Comparison of ENCODE assay signal across 8 cellular contexts in genomic region chr1:37553598-37553926, GRCh38. TPM values are rescaled to one million over a fixed set of nuclear protein-coding genes. Genes with fewer than 3 reads are reported as not detected.
A peak's percentile ranks its signal among the peaks of the same experiment; 100 is the strongest.
DNase-seq lines count a peak whose midpoint lies in the region; ATAC-seq lines count a peak whose summit lies in the region.

No MANE protein-coding gene starts in this region.

- H3K4me3 Mint-ChIP-seq in activated CD4-positive, alpha-beta T cell treated with anti-CD3 and anti-CD28 coated beads, Interleukin-2, amount 10 ng/mL, durations not matched to agents 7 days and 5 days: peak overlapping the region; percentile 97
- H3K4me3 Mint-ChIP-seq in activated T-helper 17 cell treated with anti-CD3 and anti-CD28 coated beads, Interleukin-2, amount 50 U/mL, for 72 hours: peak overlapping the region; percentile 96
- H3K4me3 Mint-ChIP-seq in immature natural killer cell: peak overlapping the region; percentile 97 to 100 (median 99)

- peaks cover 42% of the 10 kb centered on the region for H3K36me3 Mint-ChIP-seq in activated CD4-positive, alpha-beta T cell treated with anti-CD3 and anti-CD28 coated beads, Interleukin-2, amount 10 ng/mL, durations not matched to agents 7 days and 5 days (ENCODE audit: low read depth)
- peaks cover 55% of the 10 kb centered on the region for H3K36me3 Mint-ChIP-seq in activated T-helper 17 cell treated with anti-CD3 and anti-CD28 coated beads, Interleukin-2, amount 50 U/mL, for 72 hours (ENCODE audit: low read depth)
- peaks cover 6 to 10% (median 7%) of the 10 kb centered on the region in 3 donors for H3K36me3 Mint-ChIP-seq in immature natural killer cell

- H3K27ac ChIP-seq in thymus (ENCODE audit: low read depth): no peak overlapping the region

- H3K27me3 Mint-ChIP-seq in activated CD4-positive, alpha-beta T cell treated with anti-CD3 and anti-CD28 coated beads, Interleukin-2, amount 10 ng/mL, durations not matched to agents 7 days and 5 days: no peaks in the 10 kb centered on the region
- H3K27me3 Mint-ChIP-seq in activated T-helper 17 cell treated with anti-CD3 and anti-CD28 coated beads, Interleukin-2, amount 50 U/mL, for 72 hours: no peaks in the 10 kb centered on the region
- H3K27me3 Mint-ChIP-seq in immature natural killer cell (ENCODE audit: low read depth in 3 of 3): peaks cover 5 to 9% (median 8%) of the 10 kb centered on the region in 3 donors

- 5% methylated on average over 11 of the region's 11 CpGs for WGBS in thymus

- peaks cover 3% of the 10 kb centered on the region for H3K9me3 Mint-ChIP-seq in activated CD4-positive, alpha-beta T cell treated with anti-CD3 and anti-CD28 coated beads, Interleukin-2, amount 10 ng/mL, durations not matched to agents 7 days and 5 days
- H3K9me3 Mint-ChIP-seq in activated T-helper 17 cell treated with anti-CD3 and anti-CD28 coated beads, Interleukin-2, amount 50 U/mL, for 72 hours: no peaks in the 10 kb centered on the region
- no peaks in the 10 kb centered on the region for H3K9me3 Mint-ChIP-seq in immature natural killer cell

- peak overlapping the region; percentile 89 for H3K4me3 ChIP-seq in thymus (ENCODE audit: low read length)

- DNase-seq in activated CD4-positive, alpha-beta T cell treated with anti-CD3 and anti-CD28 coated beads, Interleukin-2, amount 10 ng/mL, durations not matched to agents 7 days and 5 days: no peak
- DNase-seq in activated CD4-positive, alpha-beta T cell treated with anti-CD3 and anti-CD28 coated beads for 1 hour: no peak
- DNase-seq in immature natural killer cell (no peak), germinal center (ENCODE audit: low spot score) (no peak), C1 segment of cervical spinal cord (lab: John Stamatoyannopoulos, UW) (no peak)

- H3K9me3 ChIP-seq in thymus (ENCODE audit: control insufficient read depth): no peaks in the 10 kb centered on the region

- H3K4me1 Mint-ChIP-seq in activated CD4-positive, alpha-beta T cell treated with anti-CD3 and anti-CD28 coated beads, Interleukin-2, amount 10 ng/mL, durations not matched to agents 7 days and 5 days: peaks cover 64% of the 10 kb centered on the region
- peaks cover 25% of the 10 kb centered on the region for H3K4me1 Mint-ChIP-seq in activated T-helper 17 cell treated with anti-CD3 and anti-CD28 coated beads, Interleukin-2, amount 50 U/mL, for 72 hours
- peaks cover 37 to 51% of the 10 kb centered on the region in 2 donors for H3K4me1 Mint-ChIP-seq in immature natural killer cell

- peaks cover 11% of the 10 kb centered on the region for H3K4me1 ChIP-seq in thymus (ENCODE audit: control insufficient read depth, insufficient read depth, low read length)

- no peaks in the 10 kb centered on the region for H3K27me3 ChIP-seq in thymus (ENCODE audit: control insufficient read depth, insufficient read depth)

- POLR2A ChIA-PET in activated CD4-positive, alpha-beta T cell treated with anti-CD3 and anti-CD28 coated beads, Interleukin-2, amount 10 ng/mL, durations not matched to agents 7 days and 5 days (lab: Charles Lee): no interaction called here

- no peak for ATAC-seq in activated T-helper 17 cell treated with anti-CD3 and anti-CD28 coated beads, Interleukin-2, amount 50 U/mL, for 72 hours (replicated peaks)
- ATAC-seq in GM19463 (IDR thresholded peaks at IDR 0.05; ENCODE audit: unreplicated experiment): no peak

- CTCF ChIA-PET in activated CD4-positive, alpha-beta T cell treated with anti-CD3 and anti-CD28 coated beads, Interleukin-2, amount 10 ng/mL, durations not matched to agents 7 days and 5 days (lab: Charles Lee): interaction anchor here (1.0 to 1.1 kb wide), 2 partner anchors 10 to 21 kb away, joined by 3 to 4 read pairs; no protein-coding TSS in a partner anchor

- peaks cover 2% of the 10 kb centered on the region for H3K36me3 ChIP-seq in thymus (ENCODE audit: control insufficient read depth, insufficient read depth)

- peak overlapping the region; percentile 98 for H3K27ac Mint-ChIP-seq in activated CD4-positive, alpha-beta T cell treated with anti-CD3 and anti-CD28 coated beads, Interleukin-2, amount 10 ng/mL, durations not matched to agents 7 days and 5 days
- H3K27ac Mint-ChIP-seq in activated T-helper 17 cell treated with anti-CD3 and anti-CD28 coated beads, Interleukin-2, amount 50 U/mL, for 72 hours: peak overlapping the region; percentile 98
- H3K27ac Mint-ChIP-seq in immature natural killer cell: peak overlapping the region; percentile 94 to 100 (median 98)

RNA-seq across cellular contexts. Expression of gene SNIP1, which starts 0.5 kb away (rescaled TPM):
- 10 to 100 TPM; 27.0 to 27.6 TPM for total RNA-seq in activated CD4-positive, alpha-beta T cell treated with anti-CD3 and anti-CD28 coated beads, Interleukin-2, amount 10 ng/mL, durations not matched to agents 7 days and 5 days
- total RNA-seq in activated T-helper 17 cell treated with anti-CD3 and anti-CD28 coated beads, Interleukin-2, amount 50 U/mL, for 72 hours: 10 to 100 TPM; 26.3 to 31.9 TPM
- polyA plus RNA-seq in immature natural killer cell: 10 to 100 TPM in 1 of 3 donors, 1 to 10 TPM in 2; 2.1 to 10.8 (median 3.2) TPM
- 9.9 TPM for polyA plus RNA-seq in thymus

RNA-seq across cellular contexts. Expression of gene DNALI1, which starts 3.2 kb away (rescaled TPM):
- under 1 TPM; 0.40 to 0.47 TPM for total RNA-seq in activated CD4-positive, alpha-beta T cell treated with anti-CD3 and anti-CD28 coated beads, Interleukin-2, amount 10 ng/mL, durations not matched to agents 7 days and 5 days
- total RNA-seq in activated T-helper 17 cell treated with anti-CD3 and anti-CD28 coated beads, Interleukin-2, amount 50 U/mL, for 72 hours: under 1 TPM in 1 of 2 donors, not detected in 1; 0.37 TPM
- polyA plus RNA-seq in immature natural killer cell (not detected), thymus (2.1 TPM)

RNA-seq across cellular contexts. Expression of gene MEAF6, which starts 39.0 kb away (rescaled TPM):
- total RNA-seq in activated CD4-positive, alpha-beta T cell treated with anti-CD3 and anti-CD28 coated beads, Interleukin-2, amount 10 ng/mL, durations not matched to agents 7 days and 5 days: 10 to 100 TPM; 68.8 to 75.6 TPM
- 10 to 100 TPM; 53.1 to 56.8 TPM for total RNA-seq in activated T-helper 17 cell treated with anti-CD3 and anti-CD28 coated beads, Interleukin-2, amount 50 U/mL, for 72 hours
- polyA plus RNA-seq in immature natural killer cell (100 to 1,000 TPM; 147 to 185 (median 181) TPM), thymus (107 TPM)

RNA-seq across cellular contexts. Expression of gene GNL2, which starts 42.2 kb away (rescaled TPM):
- total RNA-seq in activated CD4-positive, alpha-beta T cell treated with anti-CD3 and anti-CD28 coated beads, Interleukin-2, amount 10 ng/mL, durations not matched to agents 7 days and 5 days: 10 to 100 TPM; 51.4 to 58.1 TPM
- total RNA-seq in activated T-helper 17 cell treated with anti-CD3 and anti-CD28 coated beads, Interleukin-2, amount 50 U/mL, for 72 hours: 10 to 100 TPM; 48.8 to 76.6 TPM
- polyA plus RNA-seq in immature natural killer cell (10 to 100 TPM; 29.3 to 55.0 (median 40.8) TPM), thymus (56.6 TPM)
